ENCODE assay signal across 8 cellular contexts in the genomic region with DNA sequence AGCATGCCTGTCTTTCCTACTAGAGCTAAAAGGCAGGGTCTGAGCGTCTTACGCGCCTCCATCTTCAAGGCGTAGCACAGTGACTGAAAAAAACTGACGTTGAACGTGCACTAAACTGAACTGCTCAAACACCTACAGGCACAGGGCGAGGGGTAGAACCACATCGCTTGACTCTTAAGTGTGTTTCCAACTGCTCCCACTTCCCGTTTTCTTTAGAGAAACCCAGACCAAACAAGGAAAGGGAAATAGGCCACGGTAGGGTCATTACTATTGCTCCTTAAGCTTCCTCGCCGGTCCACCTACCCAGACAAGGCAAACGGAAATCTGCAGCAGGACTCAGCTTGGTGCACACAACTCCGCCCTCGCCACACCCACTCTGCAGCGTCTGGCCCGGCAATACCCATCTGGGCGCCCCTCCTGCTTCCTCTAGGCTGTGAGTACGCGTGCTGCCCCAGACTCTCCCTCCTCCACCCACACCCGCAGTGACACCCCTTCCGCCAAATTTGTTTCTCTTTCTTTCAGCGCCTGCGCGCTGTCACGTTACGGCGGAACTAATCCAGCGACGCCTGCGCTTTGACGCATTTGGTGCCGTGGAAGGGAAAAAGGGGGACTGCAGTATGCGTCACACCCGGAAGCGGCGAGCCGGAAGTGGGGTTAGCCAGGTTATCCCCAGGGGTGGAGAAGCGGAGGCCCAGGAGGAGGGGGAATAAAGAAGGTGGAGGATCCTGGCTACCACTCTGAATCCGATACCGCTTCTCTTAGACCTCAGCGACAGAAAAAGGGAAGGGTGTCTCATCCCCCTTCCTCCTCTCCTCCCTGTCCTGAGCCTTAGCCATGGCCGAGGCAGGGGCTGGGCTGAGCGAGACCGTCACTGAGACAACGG. TPM values are rescaled to one million over a fixed set of nuclear protein-coding genes. Genes with fewer than 3 reads are reported as not detected.
DNase-seq lines count a peak whose midpoint lies in the region; ATAC-seq, FAIRE-seq and TF ChIP-seq lines count a peak whose summit lies in the region.

A gene with protein sequence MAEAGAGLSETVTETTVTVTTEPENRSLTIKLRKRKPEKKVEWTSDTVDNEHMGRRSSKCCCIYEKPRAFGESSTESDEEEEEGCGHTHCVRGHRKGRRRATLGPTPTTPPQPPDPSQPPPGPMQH (plus strand): TSS at position 622 of the 883 bp plus-strand sequence. CDS start 213 bp downstream, at position 835.

- no peak for TF ChIP-seq CTCF in cardiac muscle cell (IDR thresholded peaks at IDR 0.05; ENCODE audit: low read depth, low read length)
- no peak for TF ChIP-seq CTCF in parathyroid adenoma (IDR thresholded peaks at IDR 0.05)
- peak in 1 of 5 experiments; percentile 44 for TF ChIP-seq CTCF in tibial nerve (IDR thresholded peaks at IDR 0.05)

- H3K27ac Mint-ChIP-seq in T-cell = peak within 1 kb of the TSS; percentile 97 to 100

- H3K4me2 ChIP-seq in parathyroid adenoma (ENCODE audit: low read length) = peak within 1 kb of the TSS; percentile 90

- peak within 1 kb of the TSS; percentile 96 to 100 (median 96) for H3K4me3 Mint-ChIP-seq in T-cell

- H3K27me3 ChIP-seq in cardiac muscle cell = peaks cover 19% of the 10 kb centered on the region
- H3K27me3 ChIP-seq in parathyroid adenoma (ENCODE audit: control insufficient read depth, insufficient read depth, low read length) = no peaks in the 10 kb centered on the region
- peaks cover 0 to 13% of the 10 kb centered on the region in 2 donors for H3K27me3 ChIP-seq in tibial nerve

- H2AFZ ChIP-seq in parathyroid adenoma = peak within 1 kb of the TSS; percentile 90

- DNase-seq in GM12891 (ENCODE audit: insufficient read length, low spot score) (peak; percentile 83), NCI-H1436 treated with DMSO at 0.1 percent for 48 hours (lab: John Stamatoyannopoulos, UW) (peak; percentile 91), T-cell (peak; percentile 94 to 100 (median 99)), cardiac muscle cell (ENCODE audit: low read depth in 1 of 2, low spot score in 1 of 2) (peak; percentile 99 to 100), tibial nerve (ENCODE audit: low spot score in 2 of 2) (peak; percentile 94 to 95)

- WGBS in adipose tissue, 3 donors = 0% methylated on average over 43 to 46 of the region's 46 CpGs
- 0 to 1% methylated on average over 45 to 46 of the region's 46 CpGs for WGBS in tibial nerve, 2 donors

- peak within 1 kb of the TSS; percentile 17 for H3K9ac ChIP-seq in parathyroid adenoma

- no peaks in the 10 kb centered on the region for H3K9me3 Mint-ChIP-seq in T-cell

- TF ChIP-seq POLR2A in GM12891 (IDR thresholded peaks at IDR 0.05; ENCODE audit: low read depth, low read length) (peak; percentile 90), tibial nerve (IDR thresholded peaks at IDR 0.05) (peak; percentile 27 to 76)

- peaks cover under 1% of the 10 kb centered on the region for H3K79me2 ChIP-seq in parathyroid adenoma

- peaks cover 54% of the 10 kb centered on the region for H3K36me3 Mint-ChIP-seq in T-cell

- peak; percentile 100 for FAIRE-seq in GM12891 (lab: Jason Lieb, UNC)

- peak; percentile 96 to 99 for TF ChIP-seq EP300 in tibial nerve (IDR thresholded peaks at IDR 0.05)

- peak within 1 kb of the TSS; percentile 48 for H3K4me3 ChIP-seq in cardiac muscle cell
- peak within 1 kb of the TSS; percentile 78 for H3K4me3 ChIP-seq in parathyroid adenoma (ENCODE audit: low read depth, low read length)
- peak within 1 kb of the TSS; percentile 62 to 84 (median 73) for H3K4me3 ChIP-seq in tibial nerve

- H3K4me1 Mint-ChIP-seq in T-cell = peaks cover 63 to 71% (median 66%) of the 10 kb centered on the region in 3 donors

- H3K27me3 Mint-ChIP-seq in T-cell = peaks cover 10 to 15% of the 10 kb centered on the region in 2 donors

- CTCF ChIA-PET in T-cell (lab: Charles Lee) = interaction anchor here in 1 of 2 donors (0.5 to 1.2 kb wide), 3 partner anchors 102 to 1016 kb away, joined by 3 to 4 read pairs (median 3); no protein-coding TSS in a partner anchor

- peak within 1 kb of the TSS; percentile 38 for H3K27ac ChIP-seq in adipose tissue (ENCODE audit: low read depth, low read length)
- peak within 1 kb of the TSS; percentile 86 for H3K27ac ChIP-seq in cardiac muscle cell
- peak within 1 kb of the TSS; percentile 86 for H3K27ac ChIP-seq in parathyroid adenoma
- peak within 1 kb of the TSS; percentile 83 to 96 (median 92) for H3K27ac ChIP-seq in tibial nerve

- ATAC-seq in HG02840 (IDR thresholded peaks at IDR 0.05; ENCODE audit: low FRiP score, unreplicated experiment) (peak; percentile 96), T-cell (replicated peaks in 1 of 4) (peak; percentile 97 to 99 (median 98))

- H3K36me3 ChIP-seq in cardiac muscle cell (no peaks in the 10 kb centered on the region), parathyroid adenoma (ENCODE audit: control insufficient read depth, insufficient read depth, low read length) (no peaks in the 10 kb centered on the region), tibial nerve (peaks cover 0 to 30% (median 0%) of the 10 kb centered on the region in 3 donors)

- no peaks in the 10 kb centered on the region for H3K4me1 ChIP-seq in cardiac muscle cell (ENCODE audit: low read depth)
- H3K4me1 ChIP-seq in parathyroid adenoma = peaks cover 5% of the 10 kb centered on the region
- H3K4me1 ChIP-seq in tibial nerve = peaks cover 0 to 55% (median 19%) of the 10 kb centered on the region in 4 donors

- POLR2A ChIA-PET in T-cell (lab: Charles Lee) = interaction anchor here in 1 of 2 donors (0.7 kb wide), 1 partner anchor 841 kb away, joined by 3 read pairs; no protein-coding TSS in a partner anchor

- H3K9me3 ChIP-seq in cardiac muscle cell (ENCODE audit: low read depth) (no peaks in the 10 kb centered on the region), parathyroid adenoma (ENCODE audit: control insufficient read depth, low read length) (no peaks in the 10 kb centered on the region), tibial nerve (no peaks in the 10 kb centered on the region)

TF ChIP-seq in GM12891, 5 proteins besides CTCF, POLR2A, EP300 and RAD21:
- TF ChIP-seq POLR2AphosphoS5 (IDR thresholded peaks at IDR 0.05; ENCODE audit: low read depth, low read length) (peak; percentile 82), TAF1 (IDR thresholded peaks at IDR 0.05; ENCODE audit: low read depth, low read length) (peak; percentile 78), PAX5 (IDR thresholded peaks at IDR 0.05; ENCODE audit: insufficient read depth, low read length, severe bottlenecking) (no peak), POU2F2 (IDR thresholded peaks at IDR 0.05; ENCODE audit: low read depth, low read length) (peak; percentile 56), SPI1 (IDR thresholded peaks at IDR 0.05; ENCODE audit: low read depth, low read length) (peak; percentile 88)

RNA-seq across cellular contexts. Expression of the gene that starts here (rescaled TPM):
- polyA plus RNA-seq in GM12891 (2012; ENCODE audit: low read depth, missing spikeins) = 22.0 TPM
- 10 to 100 TPM; 47.2 to 61.4 (median 55.6) TPM for total RNA-seq in T-cell
- 10 to 100 TPM; 34.0 to 58.8 (median 46.7) TPM for polyA plus RNA-seq in adipose tissue
- 30.0 and 38.3 TPM in 2 replicates for total RNA-seq in cardiac muscle cell
- polyA plus RNA-seq in cardiac muscle cell = 47.7 and 63.7 TPM in 2 replicates
- total RNA-seq in tibial nerve = 10 to 100 TPM; 28.2 to 39.8 (median 34.2) TPM

Comparison
In these comparisons a context has a peak if more than half of its experiments do, and no peak if none do; other contexts are left out.
1. Peak in every context shown above with its lines: DNase-seq, ATAC-seq, H3K4me3 ChIP-seq and H3K27ac ChIP-seq.
2. H3K27ac ChIP-seq: peak in every context shown above with its lines; median percentile 92 in tibial nerve; 86 in cardiac muscle cell; 86 in parathyroid adenoma; 38 in adipose tissue.